ENCODE assay signal across 2 cellular contexts in genomic region chr6:105136433-105137350, GRCh38.
TF ChIP-seq lines count a peak whose summit lies in the region.

No MANE protein-coding gene starts in this region.

TF ChIP-seq in Ishikawa, 13 proteins besides CTCF, POLR2A, EP300 and RAD21 (continued from another document):
- TF ChIP-seq MAX (IDR thresholded peaks at IDR 0.05) = peak; percentile 15

TF ChIP-seq in WTC11, 78 proteins besides CTCF, POLR2A, EP300 and RAD21 (continued from another document):
- TF ChIP-seq, protein P1, sequence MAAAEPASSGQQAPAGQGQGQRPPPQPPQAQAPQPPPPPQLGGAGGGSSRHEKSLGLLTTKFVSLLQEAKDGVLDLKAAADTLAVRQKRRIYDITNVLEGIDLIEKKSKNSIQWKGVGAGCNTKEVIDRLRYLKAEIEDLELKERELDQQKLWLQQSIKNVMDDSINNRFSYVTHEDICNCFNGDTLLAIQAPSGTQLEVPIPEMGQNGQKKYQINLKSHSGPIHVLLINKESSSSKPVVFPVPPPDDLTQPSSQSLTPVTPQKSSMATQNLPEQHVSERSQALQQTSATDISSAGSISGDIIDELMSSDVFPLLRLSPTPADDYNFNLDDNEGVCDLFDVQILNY (CRISPR knock-in tag; IDR thresholded peaks at IDR 0.05) = peak; percentile 35
- TF ChIP-seq, protein P2, sequence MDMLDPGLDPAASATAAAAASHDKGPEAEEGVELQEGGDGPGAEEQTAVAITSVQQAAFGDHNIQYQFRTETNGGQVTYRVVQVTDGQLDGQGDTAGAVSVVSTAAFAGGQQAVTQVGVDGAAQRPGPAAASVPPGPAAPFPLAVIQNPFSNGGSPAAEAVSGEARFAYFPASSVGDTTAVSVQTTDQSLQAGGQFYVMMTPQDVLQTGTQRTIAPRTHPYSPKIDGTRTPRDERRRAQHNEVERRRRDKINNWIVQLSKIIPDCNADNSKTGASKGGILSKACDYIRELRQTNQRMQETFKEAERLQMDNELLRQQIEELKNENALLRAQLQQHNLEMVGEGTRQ (CRISPR knock-in tag; IDR thresholded peaks at IDR 0.05) = no peak; the same call in 1 of the 2 replicates
- TF ChIP-seq ETV6 (CRISPR knock-in tag; IDR thresholded peaks at IDR 0.05) (peak; percentile 22; the same call in 1 of the 2 replicates), KAT7 (CRISPR knock-in tag; IDR thresholded peaks at IDR 0.05; ENCODE audit: borderline replicate concordance) (no peak), MAX (CRISPR knock-in tag; IDR thresholded peaks at IDR 0.05) (peak; percentile 56), EMX1 (CRISPR knock-in tag; IDR thresholded peaks at IDR 0.05) (no peak), JAZF1 (CRISPR knock-in tag; IDR thresholded peaks at IDR 0.05) (no peak), ZMAT4 (CRISPR knock-in tag; IDR thresholded peaks at IDR 0.05) (no peak), FOXJ3 (CRISPR knock-in tag; IDR thresholded peaks at IDR 0.05; ENCODE audit: borderline replicate concordance) (no peak), SMAD4 (CRISPR knock-in tag; IDR thresholded peaks at IDR 0.05) (no peak), ZNF532 (CRISPR knock-in tag; IDR thresholded peaks at IDR 0.05; ENCODE audit: borderline replicate concordance) (no peak), CREM (CRISPR knock-in tag; IDR thresholded peaks at IDR 0.05) (0 out of 2 replicates have a peak, but pooled peaks have one; percentile 45), HMGXB4 (CRISPR knock-in tag; IDR thresholded peaks at IDR 0.05) (peak; percentile 81), RORB (CRISPR knock-in tag; IDR thresholded peaks at IDR 0.05) (no peak), ESRRA (CRISPR knock-in tag; IDR thresholded peaks at IDR 0.05; ENCODE audit: borderline replicate concordance) (no peak), GTF2I (CRISPR knock-in tag; conservative IDR thresholded peaks at IDR 0.05) (no peak)
- TF ChIP-seq, protein P3, sequence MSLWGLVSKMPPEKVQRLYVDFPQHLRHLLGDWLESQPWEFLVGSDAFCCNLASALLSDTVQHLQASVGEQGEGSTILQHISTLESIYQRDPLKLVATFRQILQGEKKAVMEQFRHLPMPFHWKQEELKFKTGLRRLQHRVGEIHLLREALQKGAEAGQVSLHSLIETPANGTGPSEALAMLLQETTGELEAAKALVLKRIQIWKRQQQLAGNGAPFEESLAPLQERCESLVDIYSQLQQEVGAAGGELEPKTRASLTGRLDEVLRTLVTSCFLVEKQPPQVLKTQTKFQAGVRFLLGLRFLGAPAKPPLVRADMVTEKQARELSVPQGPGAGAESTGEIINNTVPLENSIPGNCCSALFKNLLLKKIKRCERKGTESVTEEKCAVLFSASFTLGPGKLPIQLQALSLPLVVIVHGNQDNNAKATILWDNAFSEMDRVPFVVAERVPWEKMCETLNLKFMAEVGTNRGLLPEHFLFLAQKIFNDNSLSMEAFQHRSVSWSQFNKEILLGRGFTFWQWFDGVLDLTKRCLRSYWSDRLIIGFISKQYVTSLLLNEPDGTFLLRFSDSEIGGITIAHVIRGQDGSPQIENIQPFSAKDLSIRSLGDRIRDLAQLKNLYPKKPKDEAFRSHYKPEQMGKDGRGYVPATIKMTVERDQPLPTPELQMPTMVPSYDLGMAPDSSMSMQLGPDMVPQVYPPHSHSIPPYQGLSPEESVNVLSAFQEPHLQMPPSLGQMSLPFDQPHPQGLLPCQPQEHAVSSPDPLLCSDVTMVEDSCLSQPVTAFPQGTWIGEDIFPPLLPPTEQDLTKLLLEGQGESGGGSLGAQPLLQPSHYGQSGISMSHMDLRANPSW (CRISPR knock-in tag; conservative IDR thresholded peaks at IDR 0.05; ENCODE audit: low read depth) = 0 out of 2 replicates have a peak, but pooled peaks have one; percentile 5
- TF ChIP-seq, protein P4, sequence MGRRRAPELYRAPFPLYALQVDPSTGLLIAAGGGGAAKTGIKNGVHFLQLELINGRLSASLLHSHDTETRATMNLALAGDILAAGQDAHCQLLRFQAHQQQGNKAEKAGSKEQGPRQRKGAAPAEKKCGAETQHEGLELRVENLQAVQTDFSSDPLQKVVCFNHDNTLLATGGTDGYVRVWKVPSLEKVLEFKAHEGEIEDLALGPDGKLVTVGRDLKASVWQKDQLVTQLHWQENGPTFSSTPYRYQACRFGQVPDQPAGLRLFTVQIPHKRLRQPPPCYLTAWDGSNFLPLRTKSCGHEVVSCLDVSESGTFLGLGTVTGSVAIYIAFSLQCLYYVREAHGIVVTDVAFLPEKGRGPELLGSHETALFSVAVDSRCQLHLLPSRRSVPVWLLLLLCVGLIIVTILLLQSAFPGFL (CRISPR knock-in tag; IDR thresholded peaks at IDR 0.05; ENCODE audit: borderline replicate concordance) = no peak
- TF ChIP-seq, protein P5, sequence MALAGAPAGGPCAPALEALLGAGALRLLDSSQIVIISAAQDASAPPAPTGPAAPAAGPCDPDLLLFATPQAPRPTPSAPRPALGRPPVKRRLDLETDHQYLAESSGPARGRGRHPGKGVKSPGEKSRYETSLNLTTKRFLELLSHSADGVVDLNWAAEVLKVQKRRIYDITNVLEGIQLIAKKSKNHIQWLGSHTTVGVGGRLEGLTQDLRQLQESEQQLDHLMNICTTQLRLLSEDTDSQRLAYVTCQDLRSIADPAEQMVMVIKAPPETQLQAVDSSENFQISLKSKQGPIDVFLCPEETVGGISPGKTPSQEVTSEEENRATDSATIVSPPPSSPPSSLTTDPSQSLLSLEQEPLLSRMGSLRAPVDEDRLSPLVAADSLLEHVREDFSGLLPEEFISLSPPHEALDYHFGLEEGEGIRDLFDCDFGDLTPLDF (CRISPR knock-in tag; IDR thresholded peaks at IDR 0.05) = no peak
- TF ChIP-seq, protein P6, sequence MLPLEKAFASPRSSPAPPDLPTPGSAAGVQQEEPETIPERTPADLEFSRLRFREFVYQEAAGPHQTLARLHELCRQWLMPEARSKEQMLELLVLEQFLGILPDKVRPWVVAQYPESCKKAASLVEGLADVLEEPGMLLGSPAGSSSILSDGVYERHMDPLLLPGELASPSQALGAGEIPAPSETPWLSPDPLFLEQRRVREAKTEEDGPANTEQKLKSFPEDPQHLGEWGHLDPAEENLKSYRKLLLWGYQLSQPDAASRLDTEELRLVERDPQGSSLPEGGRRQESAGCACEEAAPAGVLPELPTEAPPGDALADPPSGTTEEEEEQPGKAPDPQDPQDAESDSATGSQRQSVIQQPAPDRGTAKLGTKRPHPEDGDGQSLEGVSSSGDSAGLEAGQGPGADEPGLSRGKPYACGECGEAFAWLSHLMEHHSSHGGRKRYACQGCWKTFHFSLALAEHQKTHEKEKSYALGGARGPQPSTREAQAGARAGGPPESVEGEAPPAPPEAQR (CRISPR knock-in tag; IDR thresholded peaks at IDR 0.05) = no peak
- TF ChIP-seq, protein P7, sequence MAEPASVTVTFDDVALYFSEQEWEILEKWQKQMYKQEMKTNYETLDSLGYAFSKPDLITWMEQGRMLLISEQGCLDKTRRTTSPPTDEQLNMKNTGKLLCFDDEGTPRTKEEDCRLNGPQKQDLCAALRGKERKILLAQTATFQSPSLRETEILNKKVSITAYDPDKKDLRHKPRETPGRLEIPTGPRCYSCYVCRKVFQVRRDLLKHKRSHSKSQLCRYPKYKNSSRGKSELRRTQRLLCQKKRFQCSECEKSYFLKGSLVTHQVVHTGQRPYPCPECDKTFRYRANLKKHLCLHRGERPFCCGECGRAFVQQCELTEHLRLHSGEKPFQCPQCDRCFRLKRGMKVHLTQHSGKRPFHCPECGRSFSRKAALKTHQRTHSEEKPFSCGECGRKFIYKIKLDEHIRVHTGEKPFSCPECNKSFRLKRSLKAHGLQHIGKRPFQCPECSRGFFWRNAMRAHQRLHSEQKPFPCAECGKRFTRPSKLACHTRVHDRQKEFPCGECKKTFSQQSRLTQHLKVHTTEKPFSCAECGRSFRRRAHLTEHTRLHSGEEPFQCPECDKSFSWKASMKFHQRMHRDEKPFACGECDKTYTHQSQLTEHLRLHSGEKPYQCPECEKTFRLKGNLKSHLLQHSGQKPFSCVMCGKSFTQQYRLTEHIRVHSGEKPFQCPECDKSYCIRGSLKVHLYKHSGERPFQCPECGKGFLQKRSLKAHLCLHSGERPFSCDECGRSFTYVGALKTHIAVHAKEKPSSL (CRISPR knock-in tag; conservative IDR thresholded peaks at IDR 0.05) = no peak
